ENCODE assay signal across 10 cellular contexts in the genomic region with DNA sequence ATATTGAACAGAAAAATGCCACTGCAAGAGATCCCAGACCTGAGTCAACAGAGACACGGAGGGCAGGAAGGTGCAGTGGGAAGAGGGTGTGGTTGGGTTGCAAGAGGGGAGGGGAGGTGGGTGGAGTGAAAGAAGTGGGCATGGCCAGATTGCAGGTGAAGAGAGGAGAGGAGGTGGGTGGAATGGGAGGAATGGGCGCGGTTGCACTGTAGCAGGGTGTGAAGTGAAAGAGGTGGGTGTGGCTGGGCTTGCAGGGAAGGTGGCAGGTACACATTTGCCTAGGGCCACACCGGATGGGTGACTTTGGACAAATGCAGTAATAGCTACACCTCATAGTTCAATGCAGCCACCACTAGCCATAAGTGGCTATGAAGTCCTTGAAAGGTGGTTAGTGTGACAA.
A peak's percentile ranks its signal among the peaks of the same experiment; 100 is the strongest.
DNase-seq lines count a peak whose midpoint lies in the region; ATAC-seq and TF ChIP-seq lines count a peak whose summit lies in the region.
"Had no signal": no experiment of that assay in that cellular context is flagged by ENCODE, and none has a peak within 500 bp of the region (broad histone marks: within the 10 kb centered on the region; RNA-seq: fewer than 3 reads in every experiment).

No MANE protein-coding gene starts in this region.

- no peaks in the 10 kb centered on the region for H3K27me3 ChIP-seq in body of pancreas

- WGBS in body of pancreas, 2 donors, result 45 to 55% methylated on average over 4 of the region's 4 CpGs

- ATAC-seq in GM18519 (IDR thresholded peaks at IDR 0.05; ENCODE audit: low FRiP score, unreplicated experiment) (peak; percentile 38), GM21825 (IDR thresholded peaks at IDR 0.05; ENCODE audit: unreplicated experiment) (peak; percentile 39), left colon (peak; percentile 92), body of pancreas (no peak)

- intact Hi-C loops in left colon (cut with DNase I, micrococcal nuclease), result no loop called here
- intact Hi-C loops in body of pancreas (cut with DNase I), result no loop called here

- H3K27ac ChIP-seq in body of pancreas, result no peak overlapping the region

- H3K36me3 ChIP-seq in body of pancreas (replicated peaks in 1 of 2; ENCODE audit: insufficient read depth in 1 of 2, low read depth in 2 of 2), result no peaks in the 10 kb centered on the region

- TF ChIP-seq POLR2A in body of pancreas (IDR thresholded peaks at IDR 0.05), result no peak

- TF ChIP-seq CTCF in body of pancreas (IDR thresholded peaks at IDR 0.05), result no peak

- H3K9me3 ChIP-seq in body of pancreas, result no peaks in the 10 kb centered on the region

- DNase-seq in NCI-H748 treated with DMSO at 0.1 percent for 48 hours (lab: John Stamatoyannopoulos, UW) (peak; percentile 97), left colon (peak; percentile 86 to 97), NCI-H1092 treated with DMSO at 0.1 percent for 48 hours (lab: John Stamatoyannopoulos, UW) (no peak), body of pancreas (no peak), OCI-M2 (lab: John Stamatoyannopoulos, UW; ENCODE audit: unreplicated experiment) (no peak), NOMO-1 (lab: John Stamatoyannopoulos, UW; ENCODE audit: unreplicated experiment in 2 of 2) (no peak)
- DNase-seq: NCI-H446 treated with DMSO at 0.1 percent for 48 hours had no signal

- H3K4me3 ChIP-seq in body of pancreas, result no peak overlapping the region
- H3K4me3 ChIP-seq: skin epidermis had no signal

- H3K4me1 ChIP-seq in body of pancreas, result no peaks in the 10 kb centered on the region

Comparison
In these comparisons a context has a peak if more than half of its experiments do, and no peak if none do; other contexts are left out.
1. DNase-seq: peak in NCI-H748 treated with DMSO at 0.1 percent for 48 hours (single experiment) and left colon (2 of 2); none in NCI-H1092 treated with DMSO at 0.1 percent for 48 hours (single experiment), body of pancreas (0 of 4), OCI-M2 (single experiment) and NOMO-1 (0 of 2).